8 cellular contexts compared by ENCODE assay signal in genomic region chr5:1522601-1523479, GRCh38. TPM values are rescaled to one million over a fixed set of nuclear protein-coding genes. Genes with fewer than 3 reads are reported as not detected.
DNase-seq lines count a peak whose midpoint lies in the region; ATAC-seq and TF ChIP-seq lines count a peak whose summit lies in the region.

No MANE protein-coding gene starts in this region.

- POLR2A ChIA-PET in activated CD4-positive, alpha-beta memory T cell treated with anti-CD3 and anti-CD28 coated beads for 36 hours (lab: Charles Lee): interaction anchor here (1.3 kb wide), 1 partner anchor 14 kb away, joined by 8 read pairs; no protein-coding TSS in a partner anchor

- H3K9me3 Mint-ChIP-seq in CD14-positive monocyte: no peaks in the 10 kb centered on the region
- no peaks in the 10 kb centered on the region for H3K9me3 Mint-ChIP-seq in activated CD4-positive, alpha-beta memory T cell treated with anti-CD3 and anti-CD28 coated beads for 36 hours

- peak overlapping the region in 5 of 7 donors; percentile 15 to 86 (median 78) for H3K27ac Mint-ChIP-seq in CD14-positive monocyte
- H3K27ac Mint-ChIP-seq in activated CD4-positive, alpha-beta memory T cell treated with anti-CD3 and anti-CD28 coated beads for 36 hours: peak overlapping the region; percentile 66

- no peaks in the 10 kb centered on the region for H3K36me3 ChIP-seq in ovary

- no peaks in the 10 kb centered on the region for H3K9me3 ChIP-seq in ovary

- no peak for TF ChIP-seq POLR2A in ovary (IDR thresholded peaks at IDR 0.05)

- 2 to 4% (median 2%) methylated on average over 36 to 63 of the region's 63 CpGs for whole genome bisulfite sequencing in ovary, 3 donors

- peak overlapping the region; percentile 68 for H3K4me3 ChIP-seq in ovary

- TF ChIP-seq EP300 in ovary (IDR thresholded peaks at IDR 0.05): no peak

- TF ChIP-seq CTCF in CD14-positive monocyte (IDR thresholded peaks at IDR 0.05) (no peak), foreskin keratinocyte (conservative IDR thresholded peaks at IDR 0.05) (no peak), ovary (IDR thresholded peaks at IDR 0.05) (no peak)

- peaks cover 0 to 7% (median 3%) of the 10 kb centered on the region in 3 donors for H3K27me3 Mint-ChIP-seq in CD14-positive monocyte (ENCODE audit: low read depth in 3 of 3)
- no peaks in the 10 kb centered on the region for H3K27me3 Mint-ChIP-seq in activated CD4-positive, alpha-beta memory T cell treated with anti-CD3 and anti-CD28 coated beads for 36 hours

- peak overlapping the region; percentile 93 to 95 for H3K4me3 Mint-ChIP-seq in CD14-positive monocyte
- peak overlapping the region; percentile 86 for H3K4me3 Mint-ChIP-seq in activated CD4-positive, alpha-beta memory T cell treated with anti-CD3 and anti-CD28 coated beads for 36 hours

- ATAC-seq in HG02610 (IDR thresholded peaks at IDR 0.05; ENCODE audit: unreplicated experiment) (peak; percentile 5), foreskin keratinocyte (peak; percentile 35)

- H3K4me1 ChIP-seq in foreskin keratinocyte (peaks cover 4% of the 10 kb centered on the region), ovary (ENCODE audit: insufficient read depth) (peaks cover 8% of the 10 kb centered on the region)

- peaks cover 42% of the 10 kb centered on the region in 2 donors for H3K36me3 Mint-ChIP-seq in CD14-positive monocyte
- H3K36me3 Mint-ChIP-seq in activated CD4-positive, alpha-beta memory T cell treated with anti-CD3 and anti-CD28 coated beads for 36 hours: peaks cover 9% of the 10 kb centered on the region

- DNase-seq in CD14-positive monocyte (ENCODE audit: low spot score) (peak; percentile 42), foreskin keratinocyte (no peak), ovary (peak; percentile 8 to 45 (median 30)), retina (no peak), glomerular visceral epithelial cell (ENCODE audit: extremely low spot score) (no peak), NCI-H1105 (lab: John Stamatoyannopoulos, UW) (no peak)
- peak; percentile 26 for DNase-seq in activated CD4-positive, alpha-beta memory T cell treated with anti-CD3 and anti-CD28 coated beads for 36 hours

- no peaks in the 10 kb centered on the region for H3K27me3 ChIP-seq in foreskin keratinocyte
- H3K27me3 ChIP-seq in ovary: no peaks in the 10 kb centered on the region

- peaks cover 27% of the 10 kb centered on the region for H3K4me1 Mint-ChIP-seq in CD14-positive monocyte
- peaks cover 39% of the 10 kb centered on the region for H3K4me1 Mint-ChIP-seq in activated CD4-positive, alpha-beta memory T cell treated with anti-CD3 and anti-CD28 coated beads for 36 hours (ENCODE audit: low read depth)

- CTCF ChIA-PET in activated CD4-positive, alpha-beta memory T cell treated with anti-CD3 and anti-CD28 coated beads for 36 hours (lab: Charles Lee): interaction anchor here (1.1 to 1.2 kb wide), 2 partner anchors 13 to 143 kb away, joined by 3 to 5 read pairs; no protein-coding TSS in a partner anchor

- H3K27ac ChIP-seq in foreskin keratinocyte: peak overlapping the region; percentile 14
- no peak overlapping the region for H3K27ac ChIP-seq in ovary

- intact Hi-C loops in CD14-positive monocyte (cut with micrococcal nuclease) (loop anchor here (10.0 kb wide), 2 partner anchors 112 to 138 kb away; no protein-coding TSS in a partner anchor), ovary (cut with DNase I) (no loop called here)
- intact Hi-C loops in activated CD4-positive, alpha-beta memory T cell treated with anti-CD3 and anti-CD28 coated beads for 36 hours (cut with micrococcal nuclease): loop anchor here (2.0 to 5.0 kb wide), 2 partner anchors 34 to 269 kb away; no protein-coding TSS in a partner anchor

RNA-seq across cellular contexts. Expression of gene LPCAT1, which starts 0.9 kb away (rescaled TPM):
- polyA plus RNA-seq in CD14-positive monocyte (10 to 100 TPM; 34.1 to 34.8 TPM), foreskin keratinocyte (28.7 and 33.8 TPM in 2 replicates), ovary (10 to 100 TPM; 18.7 to 57.1 TPM)
- 10 to 100 TPM; 48.4 to 51.4 TPM for total RNA-seq in activated CD4-positive, alpha-beta memory T cell treated with anti-CD3 and anti-CD28 coated beads for 36 hours
- total RNA-seq in foreskin keratinocyte (43.2 and 45.6 TPM in 2 replicates), ovary (10 to 100 TPM; 13.0 to 28.2 (median 25.3) TPM)

Comparison
In these comparisons a context has a peak if more than half of its experiments do, and no peak if none do; other contexts are left out.
1. DNase-seq: peak in CD14-positive monocyte (single experiment), activated CD4-positive, alpha-beta memory T cell treated with anti-CD3 and anti-CD28 coated beads for 36 hours (single experiment) and ovary (5 of 5); none in foreskin keratinocyte (0 of 2), retina (single experiment), glomerular visceral epithelial cell (single experiment) and NCI-H1105 (single experiment).
2. intact Hi-C loops: an anchor here in CD14-positive monocyte (10.0 kb wide) and activated CD4-positive, alpha-beta memory T cell treated with anti-CD3 and anti-CD28 coated beads for 36 hours (2.0 to 5.0 kb wide); none called in ovary.